In genomic region chrX:9997524-9997923, GRCh38 we compare ENCODE assay signal across 14 cellular contexts. TPM values are rescaled to one million over a fixed set of nuclear protein-coding genes. Genes with fewer than 3 reads are reported as not detected.
DNase-seq lines count a peak whose midpoint lies in the region; ATAC-seq, FAIRE-seq and TF ChIP-seq lines count a peak whose summit lies in the region.
"Had no signal": no experiment of that assay in that cellular context is flagged by ENCODE, and none has a peak within 500 bp of the region (broad histone marks: within the 10 kb centered on the region; RNA-seq: fewer than 3 reads in every experiment).

No MANE protein-coding gene starts in this region.

- WGBS in sigmoid colon, 2 donors: 80 to 88% methylated on average over 8 of the region's 8 CpGs

- no peaks in the 10 kb centered on the region for H3K36me3 Mint-ChIP-seq in activated CD4-positive, alpha-beta memory T cell treated with anti-CD3 and anti-CD28 coated beads, Interleukin-2, amount 10 ng/mL, durations not matched to agents 7 days and 5 days (ENCODE audit: low read depth)

- intact Hi-C loops in kidney (cut with DNase I): loop anchor here (5.0 kb wide), 1 partner anchor 120 kb away; no protein-coding TSS in a partner anchor
- intact Hi-C loops in sigmoid colon (cut with DNase I): no loop called here

- H3K36me3 ChIP-seq in kidney (ENCODE audit: control insufficient read depth in 1 of 2, insufficient read depth in 2 of 2, low read length in 2 of 2) (no peaks in the 10 kb centered on the region), sigmoid colon (no peaks in the 10 kb centered on the region)
- H3K36me3 ChIP-seq: tibial nerve had no signal

- TF ChIP-seq CTCF in kidney (IDR thresholded peaks at IDR 0.05; ENCODE audit: borderline replicate concordance, extremely low read depth, insufficient read depth): no peak
- no peak for TF ChIP-seq CTCF in sigmoid colon (IDR thresholded peaks at IDR 0.05)

- POLR2A ChIA-PET in activated CD4-positive, alpha-beta memory T cell treated with anti-CD3 and anti-CD28 coated beads, Interleukin-2, amount 10 ng/mL, durations not matched to agents 7 days and 5 days (lab: Charles Lee): interaction anchor here (1.5 to 1.7 kb wide), 2 partner anchors 23 to 101 kb away, joined by 4 read pairs; no protein-coding TSS in a partner anchor

- no peaks in the 10 kb centered on the region for H3K9me3 Mint-ChIP-seq in activated CD4-positive, alpha-beta memory T cell treated with anti-CD3 and anti-CD28 coated beads, Interleukin-2, amount 10 ng/mL, durations not matched to agents 7 days and 5 days

- TF ChIP-seq EP300 in sigmoid colon (IDR thresholded peaks at IDR 0.05): no peak

- CTCF ChIA-PET in activated CD4-positive, alpha-beta memory T cell treated with anti-CD3 and anti-CD28 coated beads, Interleukin-2, amount 10 ng/mL, durations not matched to agents 7 days and 5 days (lab: Charles Lee): interaction anchor here (0.9 to 3.7 kb wide), 6 partner anchors 14 to 122 kb away, joined by 3 to 32 read pairs (median 4); no protein-coding TSS in a partner anchor

- H3K27me3 ChIP-seq in sigmoid colon: no peaks in the 10 kb centered on the region
- H3K27me3 ChIP-seq: tibial nerve had no signal

- peaks cover 1% of the 10 kb centered on the region for H3K27me3 Mint-ChIP-seq in activated CD4-positive, alpha-beta memory T cell treated with anti-CD3 and anti-CD28 coated beads, Interleukin-2, amount 10 ng/mL, durations not matched to agents 7 days and 5 days

- DNase-seq in GM12892 (ENCODE audit: insufficient read length) (no peak), AML-193 (lab: John Stamatoyannopoulos, UW) (no peak), kidney (no peak), sigmoid colon (no peak), AG08396 (ENCODE audit: low spot score) (no peak)
- peak; percentile 56 for DNase-seq in activated CD4-positive, alpha-beta memory T cell treated with anti-CD3 and anti-CD28 coated beads, Interleukin-2, amount 10 ng/mL, durations not matched to agents 7 days and 5 days
- DNase-seq in stimulated activated CD4-positive, alpha-beta T cell treated with anti-CD3 and anti-CD28 coated beads, Interleukin-15, amount 100 ng/mL, for 48 hours (ENCODE audit: low read depth in 2 of 2): peak; percentile 59 to 62
- DNase-seq: DMS153, NCI-H1048, OCI-M1, right cardiac atrium had no signal

- peak overlapping the region; percentile 47 for H3K27ac Mint-ChIP-seq in activated CD4-positive, alpha-beta memory T cell treated with anti-CD3 and anti-CD28 coated beads, Interleukin-2, amount 10 ng/mL, durations not matched to agents 7 days and 5 days

- H3K4me3 ChIP-seq in kidney (ENCODE audit: low read length in 2 of 2): no peak overlapping the region
- no peak overlapping the region for H3K4me3 ChIP-seq in sigmoid colon
- H3K4me3 ChIP-seq: tibial nerve had no signal

- no peak overlapping the region for H3K4me3 Mint-ChIP-seq in activated CD4-positive, alpha-beta memory T cell treated with anti-CD3 and anti-CD28 coated beads, Interleukin-2, amount 10 ng/mL, durations not matched to agents 7 days and 5 days

- no peaks in the 10 kb centered on the region for H3K9me3 ChIP-seq in kidney (ENCODE audit: control insufficient read depth in 1 of 2, low read length in 2 of 2)
- H3K9me3 ChIP-seq in sigmoid colon: no peaks in the 10 kb centered on the region
- H3K9me3 ChIP-seq: tibial nerve had no signal

- peak; percentile 39 for ATAC-seq in GM21786 (IDR thresholded peaks at IDR 0.05; ENCODE audit: unreplicated experiment)

- H3K27ac ChIP-seq in kidney (ENCODE audit: low read depth in 2 of 2, low read length in 2 of 2) (no peak overlapping the region), sigmoid colon (no peak overlapping the region)
- H3K27ac ChIP-seq: tibial nerve had no signal

- no peaks in the 10 kb centered on the region for H3K4me1 ChIP-seq in kidney (ENCODE audit: control insufficient read depth in 1 of 2, insufficient read depth in 1 of 2, low read depth in 1 of 2, low read length in 2 of 2)
- H3K4me1 ChIP-seq in sigmoid colon: peaks cover 0 to 6% (median 0%) of the 10 kb centered on the region in 4 donors
- H3K4me1 ChIP-seq: tibial nerve had no signal

- peaks cover 6% of the 10 kb centered on the region for H3K4me1 Mint-ChIP-seq in activated CD4-positive, alpha-beta memory T cell treated with anti-CD3 and anti-CD28 coated beads, Interleukin-2, amount 10 ng/mL, durations not matched to agents 7 days and 5 days

- FAIRE-seq in GM12892 (lab: Jason Lieb, UNC): peak; percentile 82
- no peak for FAIRE-seq in kidney (lab: Jason Lieb, UNC)

- no peak overlapping the region for H3K9ac ChIP-seq in kidney (ENCODE audit: low read length in 2 of 2)

- TF ChIP-seq POLR2A in GM12892 (IDR thresholded peaks at IDR 0.05; ENCODE audit: low read depth, low read length): no peak
- TF ChIP-seq POLR2A in sigmoid colon (IDR thresholded peaks at IDR 0.05): no peak

RNA-seq across cellular contexts. Expression of gene CLDN34, which starts 30.4 kb away (rescaled TPM):
- not detected for polyA plus RNA-seq in GM12892 (2012; ENCODE audit: missing spikeins)
- total RNA-seq in activated CD4-positive, alpha-beta memory T cell treated with anti-CD3 and anti-CD28 coated beads, Interleukin-2, amount 10 ng/mL, durations not matched to agents 7 days and 5 days: not detected
- 0.50 TPM for total RNA-seq in kidney
- not detected for polyA plus RNA-seq in kidney (ENCODE audit: insufficient read depth, low read depth, low replicate concordance)
- 1 to 10 TPM in 1 of 4 donors, under 1 TPM in 1, not detected in 2; 0.68 to 2.2 TPM for total RNA-seq in sigmoid colon
- under 1 TPM in 1 of 3 donors, not detected in 2; 0.16 TPM for polyA plus RNA-seq in sigmoid colon
- total RNA-seq: fibroblast of villous mesenchyme, tibial nerve had no signal
- polyA plus RNA-seq: right cardiac atrium had no signal

Comparison
In these comparisons a context has a peak if more than half of its experiments do, and no peak if none do; other contexts are left out.
1. DNase-seq: peak in activated CD4-positive, alpha-beta memory T cell treated with anti-CD3 and anti-CD28 coated beads, Interleukin-2, amount 10 ng/mL, durations not matched to agents 7 days and 5 days (single experiment) and stimulated activated CD4-positive, alpha-beta T cell treated with anti-CD3 and anti-CD28 coated beads, Interleukin-15, amount 100 ng/mL, for 48 hours (2 of 2); none in GM12892 (single experiment), AML-193 (0 of 2), kidney (single experiment), sigmoid colon (single experiment) and AG08396 (single experiment).